8 cellular contexts compared by ENCODE assay signal in genomic region chr1:156052862-156053769, GRCh38. TPM values are rescaled to one million over a fixed set of nuclear protein-coding genes. Genes with fewer than 3 reads are reported as not detected.
DNase-seq lines count a peak whose midpoint lies in the region; ATAC-seq and TF ChIP-seq lines count a peak whose summit lies in the region.

No MANE protein-coding gene starts in this region.

- H2AFZ ChIP-seq in OCI-LY7 (ENCODE audit: low read length), result peak overlapping the region; percentile 45; the same call in 1 of the 2 replicates

- peaks cover 21% of the 10 kb centered on the region; the same call in 1 of the 2 replicates for H3K79me2 ChIP-seq in OCI-LY7 (ENCODE audit: insufficient read depth, low read depth, low read length)

- peaks cover 23% of the 10 kb centered on the region for H3K36me3 ChIP-seq in OCI-LY7 (ENCODE audit: insufficient read depth, low read length)
- H3K36me3 ChIP-seq in esophagus (ENCODE audit: control insufficient read depth in 2 of 2, insufficient read depth in 2 of 2, low read length in 1 of 2), result peaks cover 2 to 21% of the 10 kb centered on the region in 2 donors

- POLR2A ChIA-PET in OCI-LY7 (lab: Charles Lee), result interaction anchor here (0.6 to 0.7 kb wide), 4 partner anchors 14 to 472 kb away, joined by 3 to 6 read pairs (median 4); no protein-coding TSS in a partner anchor

- peak overlapping the region; percentile 63 to 94 (median 87) for H3K27ac Mint-ChIP-seq in naive B cell
- H3K27ac Mint-ChIP-seq in stimulated activated effector memory CD8-positive, alpha-beta T cell treated with anti-CD3 and anti-CD28 coated beads, Interleukin-12 subunit alpha, Interleukin-12 subunit beta, amount 100 ng/mL, for 72 hours, result peak overlapping the region; percentile 85

- H3K4me3 ChIP-seq in OCI-LY7 (ENCODE audit: low read depth, low read length, poor library complexity, severe bottlenecking) (peak overlapping the region; percentile 81), esophagus (ENCODE audit: low read depth in 1 of 2, low read length in 2 of 2) (peak overlapping the region; percentile 82 to 83)

- H3K27me3 Mint-ChIP-seq in naive B cell, result no peaks in the 10 kb centered on the region

- H3K4me1 ChIP-seq in OCI-LY7 (ENCODE audit: insufficient read depth, low read length, poor library complexity, severe bottlenecking) (peaks cover 21% of the 10 kb centered on the region), esophagus (ENCODE audit: control insufficient read depth in 2 of 2, insufficient read depth in 2 of 2, low read length in 1 of 2) (peaks cover 0 to 3% of the 10 kb centered on the region in 2 donors)

- no TSS peak for BruUV-seq in OCI-LY7 (replicated peaks; lab: Mats Ljungman, UMichigan)

- peaks cover 8 to 9% of the 10 kb centered on the region in 2 donors for H3K36me3 Mint-ChIP-seq in naive B cell
- H3K36me3 Mint-ChIP-seq in stimulated activated effector memory CD8-positive, alpha-beta T cell treated with anti-CD3 and anti-CD28 coated beads, Interleukin-12 subunit alpha, Interleukin-12 subunit beta, amount 100 ng/mL, for 72 hours, result peaks cover 55% of the 10 kb centered on the region

- WGBS in esophagus, 2 donors, result 1 to 2% methylated on average over 36 to 62 of the region's 63 CpGs

- DNase-seq in DMS114 treated with DMSO at 0.1 percent for 48 hours (lab: John Stamatoyannopoulos, UW; ENCODE audit: unreplicated experiment) (peak; percentile 79), HPDE6-E6E7 (ENCODE audit: extremely low spot score) (peak; percentile 72), OCI-LY7 (ENCODE audit: low spot score) (peak; percentile 78), naive B cell (peak; percentile 69)
- DNase-seq in activated T-cell treated with anti-CD3 and anti-CD28 coated beads, Interleukin-2, amount 50 U/mL, for 1 hour, result peak; percentile 74
- DNase-seq in stimulated activated effector memory CD8-positive, alpha-beta T cell treated with anti-CD3 and anti-CD28 coated beads, Interleukin-12 subunit alpha, Interleukin-12 subunit beta, amount 100 ng/mL, for 72 hours (ENCODE audit: low spot score in 2 of 2), result peak; percentile 48 to 83

- TF ChIP-seq CTCF in OCI-LY7 (conservative IDR thresholded peaks at IDR 0.05; ENCODE audit: low read length), result peak; percentile 54; the same call in 1 of the 2 replicates

- H3K9me3 ChIP-seq in OCI-LY7 (ENCODE audit: low read length), result no peaks in the 10 kb centered on the region
- no peaks in the 10 kb centered on the region for H3K9me3 ChIP-seq in esophagus (ENCODE audit: control insufficient read depth in 2 of 2, insufficient read depth in 1 of 2, low read depth in 1 of 2, low read length in 1 of 2)

- peak; percentile 48 to 49 for ATAC-seq in naive B cell (ENCODE audit: low read depth in 2 of 2)
- peak; percentile 49 for ATAC-seq in stimulated activated effector memory CD8-positive, alpha-beta T cell treated with anti-CD3 and anti-CD28 coated beads, Interleukin-12 subunit alpha, Interleukin-12 subunit beta, amount 100 ng/mL, for 72 hours
- ATAC-seq in HG03520 (IDR thresholded peaks at IDR 0.05; ENCODE audit: unreplicated experiment), result no peak

- peak overlapping the region; percentile 92 to 99 (median 96) for H3K4me3 Mint-ChIP-seq in naive B cell
- peak overlapping the region; percentile 97 for H3K4me3 Mint-ChIP-seq in stimulated activated effector memory CD8-positive, alpha-beta T cell treated with anti-CD3 and anti-CD28 coated beads, Interleukin-12 subunit alpha, Interleukin-12 subunit beta, amount 100 ng/mL, for 72 hours

- intact Hi-C loops in OCI-LY7 (cut with micrococcal nuclease; ENCODE audit: unreplicated experiment), result no loop called here

- CTCF ChIA-PET in OCI-LY7 (lab: Charles Lee; ENCODE audit: unreplicated experiment), result interaction anchor here (0.5 to 0.6 kb wide), 4 partner anchors 8 to 63 kb away, joined by 3 to 7 read pairs (median 6); no protein-coding TSS in a partner anchor

- no peaks in the 10 kb centered on the region for H3K9me3 Mint-ChIP-seq in naive B cell
- no peaks in the 10 kb centered on the region for H3K9me3 Mint-ChIP-seq in stimulated activated effector memory CD8-positive, alpha-beta T cell treated with anti-CD3 and anti-CD28 coated beads, Interleukin-12 subunit alpha, Interleukin-12 subunit beta, amount 100 ng/mL, for 72 hours

- H3K9me2 ChIP-seq in OCI-LY7 (ENCODE audit: insufficient read depth, low read length), result no peaks in the 10 kb centered on the region

- peak overlapping the region; percentile 29 for H3K27ac ChIP-seq in OCI-LY7 (ENCODE audit: low read depth, low read length, poor library complexity, severe bottlenecking)
- H3K27ac ChIP-seq in esophagus (ENCODE audit: low read depth in 2 of 2, low read length in 1 of 2), result peak overlapping the region; percentile 74 to 84

- H4K20me1 ChIP-seq in OCI-LY7 (ENCODE audit: insufficient read depth, low read length), result no peaks in the 10 kb centered on the region

- H3K27me3 ChIP-seq in esophagus (ENCODE audit: control insufficient read depth in 1 of 2, insufficient read depth in 2 of 2, low read length in 2 of 2), result no peaks in the 10 kb centered on the region

- H3K4me2 ChIP-seq in OCI-LY7 (ENCODE audit: low read length), result peak overlapping the region; percentile 80

- peaks cover 30 to 39% (median 34%) of the 10 kb centered on the region in 3 donors for H3K4me1 Mint-ChIP-seq in naive B cell
- peaks cover 29% of the 10 kb centered on the region for H3K4me1 Mint-ChIP-seq in stimulated activated effector memory CD8-positive, alpha-beta T cell treated with anti-CD3 and anti-CD28 coated beads, Interleukin-12 subunit alpha, Interleukin-12 subunit beta, amount 100 ng/mL, for 72 hours

RNA-seq across cellular contexts. Expression of gene UBQLN4, which starts 0.5 kb away (rescaled TPM):
- 20.8 and 33.2 TPM in 2 replicates for total RNA-seq in OCI-LY7 (2014; rRNA removed; shearing (Covaris generic))
- total RNA-seq in OCI-LY7 (2022), result 37.1 and 40.3 TPM in 2 replicates
- polyA plus RNA-seq in esophagus, result 10 to 100 TPM; 18.3 to 21.0 TPM
- 1 to 10 TPM; 4.7 to 9.0 (median 6.1) TPM for polyA plus RNA-seq in naive B cell (ENCODE audit: low read depth in 6 of 6)

RNA-seq across cellular contexts. Expression of gene LAMTOR2, which starts 1.5 kb away (rescaled TPM):
- 71.3 and 103 TPM in 2 replicates for total RNA-seq in OCI-LY7 (2014; rRNA removed; shearing (Covaris generic))
- total RNA-seq in OCI-LY7 (2022), result 52.1 and 55.2 TPM in 2 replicates
- 100 to 1,000 TPM in 1 of 2 donors, 10 to 100 TPM in 1; 82.6 to 101 TPM for polyA plus RNA-seq in esophagus
- 100 to 1,000 TPM in 5 of 6 donors, 10 to 100 TPM in 1; 99.5 to 139 (median 114) TPM for polyA plus RNA-seq in naive B cell (ENCODE audit: low read depth in 6 of 6)

RNA-seq across cellular contexts. Expression of gene RAB25, which starts 7.8 kb away (rescaled TPM):
- not detected in 2 replicates for total RNA-seq in OCI-LY7 (2014; rRNA removed; shearing (Covaris generic))
- 0.48 TPM in 1 of 2 replicates, not detected in the other for total RNA-seq in OCI-LY7 (2022)
- 100 to 1,000 TPM; 470 to 576 TPM for polyA plus RNA-seq in esophagus
- polyA plus RNA-seq in naive B cell (ENCODE audit: low read depth in 6 of 6), result not detected

RNA-seq across cellular contexts. Expression of gene MEX3A, which starts 29.1 kb away (rescaled TPM):
- total RNA-seq in OCI-LY7 (2014; rRNA removed; shearing (Covaris generic)), result 4.5 and 5.3 TPM in 2 replicates
- total RNA-seq in OCI-LY7 (2022), result 5.3 and 5.5 TPM in 2 replicates
- under 1 TPM; 0.36 to 0.59 TPM for polyA plus RNA-seq in esophagus
- under 1 TPM in 2 of 6 donors, not detected in 4; 0.05 to 0.13 TPM for polyA plus RNA-seq in naive B cell (ENCODE audit: low read depth in 6 of 6)

RNA-seq across cellular contexts. Expression of gene SSR2, which starts 32.4 kb away (rescaled TPM):
- total RNA-seq in OCI-LY7 (2014; rRNA removed; shearing (Covaris generic)), result 109 and 147 TPM in 2 replicates
- 153 and 157 TPM in 2 replicates for total RNA-seq in OCI-LY7 (2022)
- polyA plus RNA-seq in esophagus (100 to 1,000 TPM in 1 of 2 donors, 10 to 100 TPM in 1; 67.0 to 145 TPM), naive B cell (ENCODE audit: low read depth in 6 of 6) (100 to 1,000 TPM; 243 to 278 (median 256) TPM)

Comparison
In these comparisons a context has a peak if more than half of its experiments do, and no peak if none do; other contexts are left out.
1. RNA of gene RAB25, which starts 7.8 kb away (polyA plus RNA-seq): 470 to 576 TPM in esophagus; not detected in naive B cell; every median in the first group is over 100 times any median in the second.
2. Peak in every context shown above with its lines, with median percentiles within 50 percentile points of each other: DNase-seq.